In genomic region chrX:118724775-118725174, GRCh38 we compare ENCODE assay signal across 13 cellular contexts. TPM values are rescaled to one million over a fixed set of nuclear protein-coding genes. Genes with fewer than 3 reads are reported as not detected.
A peak's percentile ranks its signal among the peaks of the same experiment; 100 is the strongest.
DNase-seq lines count a peak whose midpoint lies in the region; ATAC-seq and TF ChIP-seq lines count a peak whose summit lies in the region.
"Had no signal": no experiment of that assay in that cellular context is flagged by ENCODE, and none has a peak within 500 bp of the region (broad histone marks: within the 10 kb centered on the region; RNA-seq: fewer than 3 reads in every experiment).

No MANE protein-coding gene starts in this region.

- no TSS peak for BruUV-seq in IMR-90 (replicated peaks; lab: Mats Ljungman, UMichigan)

- H3K4me3 ChIP-seq in IMR-90 (ENCODE audit: insufficient read depth, low read depth, low read length) (peak overlapping the region; percentile 13; the same call in 1 of the 2 replicates), WI38 (ENCODE audit: low read depth, low read length) (peak overlapping the region; percentile 17; the same call in 1 of the 2 replicates), thyroid gland (replicated peaks in 1 of 3) (no peak overlapping the region)
- H3K4me3 ChIP-seq: GM23338, testis had no signal

- H2BK15ac ChIP-seq in IMR-90 (ENCODE audit: low read depth, low read length): no peak overlapping the region

- H2AFZ ChIP-seq in IMR-90 (replicated peaks; ENCODE audit: low read length, poor library complexity): no peak overlapping the region
- H2AFZ ChIP-seq: GM23338 had no signal

- no peak overlapping the region; the same call in 1 of the 2 replicates for H3K18ac ChIP-seq in IMR-90 (ENCODE audit: low read depth, low read length)

- no peaks in the 10 kb centered on the region; the same call in 1 of the 2 replicates for H3K9me1 ChIP-seq in IMR-90 (ENCODE audit: insufficient read depth, low read length)

- 40% methylated on average over 1 of the region's 7 CpGs; no CpG with 5 or more reads in 1 of the 2 experiments for WGBS in IMR-90 (ENCODE audit: extremely low coverage in 2 of 2, insufficient read length in 1 of 2), 2 experiments
- WGBS in thyroid gland, 2 donors: 50 to 64% methylated on average over 7 of the region's 7 CpGs

- H3K27ac ChIP-seq in IMR-90 (ENCODE audit: insufficient read depth, low read length): peak overlapping the region; percentile 48
- peak overlapping the region in 2 of 3 donors; percentile 41 to 47 for H3K27ac ChIP-seq in thyroid gland
- H3K27ac ChIP-seq: testis had no signal

- H3K9me3 ChIP-seq in IMR-90 (ENCODE audit: control insufficient read depth, insufficient read depth, low read length) (no peaks in the 10 kb centered on the region), thyroid gland (no peaks in the 10 kb centered on the region)
- H3K9me3 ChIP-seq: testis had no signal

- H3K14ac ChIP-seq in IMR-90 (replicated peaks; ENCODE audit: low read depth, low read length): 0 out of 2 replicates have a peak overlapping the region, but pooled peaks have one; percentile 26

- peak overlapping the region; percentile 40; the same call in 1 of the 2 replicates for H4K91ac ChIP-seq in IMR-90 (ENCODE audit: insufficient read depth, low read depth, low read length)

- H3K27me3 ChIP-seq in IMR-90 (ENCODE audit: control insufficient read depth, insufficient read depth, low read length): no peaks in the 10 kb centered on the region
- H3K27me3 ChIP-seq in thyroid gland: no peaks in the 10 kb centered on the region
- H3K27me3 ChIP-seq: testis had no signal

- peaks cover 6% of the 10 kb centered on the region for H3K4me1 ChIP-seq in IMR-90 (ENCODE audit: control insufficient read depth, insufficient read depth, low read length)
- H3K4me1 ChIP-seq in thyroid gland: peaks cover 0 to 17% of the 10 kb centered on the region in 2 donors
- H3K4me1 ChIP-seq: testis had no signal

- no peak for TF ChIP-seq RAD21 in IMR-90 (IDR thresholded peaks at IDR 0.05; ENCODE audit: low read length)

- TF ChIP-seq CTCF in IMR-90 (conservative IDR thresholded peaks at IDR 0.05; ENCODE audit: low read depth, low read length) (no peak), WI38 (IDR thresholded peaks at IDR 0.05; ENCODE audit: low read depth, low read length) (no peak), thyroid gland (IDR thresholded peaks at IDR 0.05) (no peak)

- H3K23ac ChIP-seq in IMR-90 (ENCODE audit: low read depth, low read length): no peak overlapping the region

- dilution Hi-C loops in IMR-90 (cut with HindIII; ENCODE audit: low sequenced_read_pairs, unreplicated experiment): no loop called here

- H3K4ac ChIP-seq in IMR-90 (ENCODE audit: low read depth, low read length): peak overlapping the region; percentile 50

- TF ChIP-seq POLR2A in IMR-90 (IDR thresholded peaks at IDR 0.05; ENCODE audit: low read depth, low read length): no peak
- no peak for TF ChIP-seq POLR2A in thyroid gland (IDR thresholded peaks at IDR 0.05)

- H4K8ac ChIP-seq in IMR-90 (ENCODE audit: low read depth in 2 of 2, low read length in 2 of 2): peak overlapping the region in 1 of 2 experiments; percentile 15; a peak in 1 of 4 replicates

- CTCF ChIA-PET in IMR-90 (lab: Yijun Ruan, JAX): no interaction called here

- H2BK5ac ChIP-seq in IMR-90 (ENCODE audit: low read depth, low read length, poor library complexity, severe bottlenecking): peak overlapping the region; percentile 25

- H4K20me1 ChIP-seq in IMR-90 (ENCODE audit: insufficient read depth, low read length): no peaks in the 10 kb centered on the region

- H3K4me2 ChIP-seq in IMR-90 (ENCODE audit: low read depth, low read length): peak overlapping the region; percentile 84
- H3K4me2 ChIP-seq: GM23338 had no signal

- POLR2A ChIA-PET in IMR-90 (lab: Charles Lee; ENCODE audit: unreplicated experiment): no interaction called here

- in situ Hi-C loops in IMR-90 (cut with MboI; ENCODE audit: low sequenced_read_pairs): no loop called here

- no peak overlapping the region for H2AK5ac ChIP-seq in IMR-90 (ENCODE audit: low read depth, low read length)

- no peak overlapping the region for H3K9ac ChIP-seq in IMR-90 (ENCODE audit: low read depth, low read length)

- H2BK120ac ChIP-seq in IMR-90 (ENCODE audit: low read depth, low read length): peak overlapping the region; percentile 30; the same call in 1 of the 2 replicates

- no peak overlapping the region for H4K5ac ChIP-seq in IMR-90 (ENCODE audit: low read depth, low read length)

- no peaks in the 10 kb centered on the region for H3K36me3 ChIP-seq in IMR-90 (ENCODE audit: control insufficient read depth, insufficient read depth, low read length)
- no peaks in the 10 kb centered on the region for H3K36me3 ChIP-seq in thyroid gland

- H2AK9ac ChIP-seq in IMR-90 (replicated peaks; ENCODE audit: low read depth, low read length, poor library complexity): no peak overlapping the region

- no peak overlapping the region for H3K56ac ChIP-seq in IMR-90 (ENCODE audit: extremely low read depth, insufficient read depth, low read length)

- peak overlapping the region; percentile 52; the same call in 1 of the 2 replicates for H2BK20ac ChIP-seq in IMR-90 (ENCODE audit: low read depth, low read length)

- DNase-seq in IMR-90: peak; percentile 56
- DNase-seq in iris pigment epithelial cell (ENCODE audit: low read depth): peak; percentile 71
- no peak for DNase-seq in thyroid gland
- no peak for DNase-seq in H4 (ENCODE audit: low spot score)
- DNase-seq: amniotic stem cell; NCI-H446; occipital lobe; stimulated activated CD4-positive, alpha-beta T cell treated with anti-CD3 and anti-CD28 coated beads, Interleukin-4, amount 100 ng/mL, for 4 hours; testis had no signal

- H3K79me1 ChIP-seq in IMR-90 (ENCODE audit: low read depth in 1 of 2, low read length in 2 of 2): peaks cover 0 to 6% of the 10 kb centered on the region in 2 experiments; a peak in 1 of 4 replicates

- ATAC-seq in IMR-90 (ENCODE audit: low read depth): no peak
- ATAC-seq in HG03135 (IDR thresholded peaks at IDR 0.05; ENCODE audit: unreplicated experiment): no peak
- no peak for ATAC-seq in HG03571 (IDR thresholded peaks at IDR 0.05; ENCODE audit: unreplicated experiment)
- ATAC-seq: GM23338 had no signal

- intact Hi-C loops in IMR-90 (cut with micrococcal nuclease): no loop called here
- intact Hi-C loops in thyroid gland (cut with DNase I): no loop called here

TF ChIP-seq in IMR-90, 13 proteins besides CTCF, POLR2A, EP300 and RAD21:
- TF ChIP-seq MAFK (IDR thresholded peaks at IDR 0.05; ENCODE audit: low read depth, low read length) (no peak), RCOR1 (IDR thresholded peaks at IDR 0.05; ENCODE audit: insufficient replicate concordance, low read length) (no peak), FOS (IDR thresholded peaks at IDR 0.05; ENCODE audit: low read depth, low read length) (no peak), CHD1 (IDR thresholded peaks at IDR 0.05; ENCODE audit: low read depth, low read length) (no peak), NFE2L2 (IDR thresholded peaks at IDR 0.05; ENCODE audit: low read depth, low read length) (no peak), SMC3 (IDR thresholded peaks at IDR 0.05; ENCODE audit: low read depth, low read length) (no peak), CEBPB (IDR thresholded peaks at IDR 0.05; ENCODE audit: low read depth, low read length) (no peak), BHLHE40 (IDR thresholded peaks at IDR 0.05; ENCODE audit: low read depth, low read length) (no peak), RFX5 (IDR thresholded peaks at IDR 0.05; ENCODE audit: low read depth, low read length) (no peak), MAZ (IDR thresholded peaks at IDR 0.05; ENCODE audit: borderline replicate concordance, low read depth, low read length) (no peak), ELK1 (IDR thresholded peaks at IDR 0.05; ENCODE audit: borderline replicate concordance, low read depth, low read length) (no peak), MXI1 (IDR thresholded peaks at IDR 0.05; ENCODE audit: borderline replicate concordance, low read depth, low read length) (no peak)
- TF ChIP-seq, protein P1, sequence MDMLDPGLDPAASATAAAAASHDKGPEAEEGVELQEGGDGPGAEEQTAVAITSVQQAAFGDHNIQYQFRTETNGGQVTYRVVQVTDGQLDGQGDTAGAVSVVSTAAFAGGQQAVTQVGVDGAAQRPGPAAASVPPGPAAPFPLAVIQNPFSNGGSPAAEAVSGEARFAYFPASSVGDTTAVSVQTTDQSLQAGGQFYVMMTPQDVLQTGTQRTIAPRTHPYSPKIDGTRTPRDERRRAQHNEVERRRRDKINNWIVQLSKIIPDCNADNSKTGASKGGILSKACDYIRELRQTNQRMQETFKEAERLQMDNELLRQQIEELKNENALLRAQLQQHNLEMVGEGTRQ (IDR thresholded peaks at IDR 0.05; ENCODE audit: low read depth, low read length): no peak
TF ChIP-seq in IMR-90: peak in this region for 0.

RNA-seq across cellular contexts. Expression of gene IL13RA1, which starts 2.6 kb away (rescaled TPM):
- 31.7 and 35.6 TPM in 2 replicates for total RNA-seq in IMR-90 (2012; rRNA removed)
- 17.7 and 24.2 TPM in 2 replicates for polyA plus RNA-seq in IMR-90 (2012; rRNA removed)
- polyA plus RNA-seq in IMR-90 (2012; cell fraction: cytosol; rRNA removed): 5.3 and 6.6 TPM in 2 replicates
- 1.2 and 11.2 TPM in 2 replicates for polyA plus RNA-seq in IMR-90 (2012; cell fraction: nucleus; rRNA removed; ENCODE audit: low replicate concordance)
- total RNA-seq in thyroid gland: 10 to 100 TPM; 40.0 to 71.4 (median 46.8) TPM
- 80.7 and 82.7 TPM in 2 replicates for total RNA-seq in H4 (2014; rRNA removed; shearing (Covaris generic))

Comparison
In these comparisons a context has a peak if more than half of its experiments do, and no peak if none do; other contexts are left out.
1. DNase-seq: peak in IMR-90 (single experiment) and iris pigment epithelial cell (single experiment); none in thyroid gland (0 of 2) and H4 (single experiment).
2. H3K4me3 ChIP-seq: peak in IMR-90 (single experiment) and WI38 (single experiment); none in thyroid gland (0 of 3).